Comparison of ENCODE assay signal across 33 cellular contexts in the genomic region with DNA sequence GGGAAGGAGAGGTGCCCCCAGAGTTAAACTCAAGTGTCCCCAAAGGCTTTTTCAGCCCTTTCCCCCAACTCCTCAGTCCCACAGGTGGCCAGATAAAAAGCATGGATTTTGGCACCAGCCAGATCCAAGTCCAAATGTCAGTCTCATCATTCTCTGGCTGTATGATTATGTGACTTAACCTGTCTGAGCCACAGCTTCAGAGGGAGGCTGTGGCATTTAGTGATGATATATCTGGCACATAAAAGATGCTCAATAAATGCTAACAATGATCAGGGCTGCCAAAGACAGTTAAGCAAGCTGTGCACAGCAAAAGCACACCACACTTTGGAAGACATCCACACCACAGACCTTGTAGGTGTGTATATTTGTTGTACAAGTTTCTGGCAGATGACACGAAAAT. TPM values are rescaled to one million over a fixed set of nuclear protein-coding genes. Genes with fewer than 3 reads are reported as not detected.
"Had no signal": no experiment of that assay in that cellular context is flagged by ENCODE, and none has a peak within 500 bp of the region (broad histone marks: within the 10 kb centered on the region; RNA-seq: fewer than 3 reads in every experiment).

No MANE protein-coding gene starts in this region.

- H3K36me3 Mint-ChIP-seq: activated CD4-positive, alpha-beta memory T cell treated with anti-CD3 and anti-CD28 coated beads for 36 hours; activated CD8-positive, alpha-beta memory T cell treated with anti-CD3 and anti-CD28 coated beads, Interleukin-2, amount 10 ng/mL, durations not matched to agents 7 days and 5 days; activated naive CD4-positive, alpha-beta T cell treated with anti-CD3 and anti-CD28 coated beads, Interleukin-2, amount 10 ng/mL, durations not matched to agents 7 days and 5 days; activated naive CD4-positive, alpha-beta T cell treated with anti-CD3 and anti-CD28 coated beads, Interleukin-2, amount 50 U/mL, for 72 hours; activated naive CD8-positive, alpha-beta T cell treated with anti-CD3 and anti-CD28 coated beads, Interleukin-2, amount 10 ng/mL, durations not matched to agents 7 days and 5 days had no signal

- H3K4me1 ChIP-seq: ascending aorta, gastroesophageal sphincter had no signal

- H3K9me3 ChIP-seq: ascending aorta, esophagus squamous epithelium, gastroesophageal sphincter had no signal

- H3K4me3 ChIP-seq: ascending aorta, esophagus squamous epithelium, gastroesophageal sphincter had no signal

- H3K27ac ChIP-seq: ascending aorta, brain microvascular endothelial cell, esophagus squamous epithelium, gastroesophageal sphincter had no signal

- H3K36me3 ChIP-seq: ascending aorta, brain microvascular endothelial cell, gastroesophageal sphincter had no signal

- H3K4me3 Mint-ChIP-seq: activated CD4-positive, alpha-beta memory T cell treated with anti-CD3 and anti-CD28 coated beads for 36 hours; activated CD4-positive, alpha-beta T cell treated with anti-CD3 and anti-CD28 coated beads for 36 hours; activated CD4-positive, alpha-beta T cell treated with anti-CD3 and anti-CD28 coated beads, Interleukin-2, amount 10 ng/mL, durations not matched to agents 24 days and 14 days; activated CD8-positive, alpha-beta memory T cell treated with anti-CD3 and anti-CD28 coated beads, Interleukin-2, amount 10 ng/mL, durations not matched to agents 7 days and 5 days; activated CD8-positive, alpha-beta T cell treated with anti-CD3 and anti-CD28 coated beads, Interleukin-2, amount 10 ng/mL, durations not matched to agents 7 days and 5 days; activated naive CD4-positive, alpha-beta T cell treated with anti-CD3 and anti-CD28 coated beads, Interleukin-2, amount 10 ng/mL, durations not matched to agents 7 days and 5 days; activated naive CD8-positive, alpha-beta T cell treated with anti-CD3 and anti-CD28 coated beads, Interleukin-2, amount 10 ng/mL, durations not matched to agents 7 days and 5 days; activated T-helper 1 cell treated with anti-CD3 and anti-CD28 coated beads, Interleukin-12 subunit alpha, Interleukin-12 subunit beta, Interleukin-2, Interleukin-4 antibody, amounts not matched to agents 30 ng/mL and 10 ng/mL and 1 ng/mL, durations not matched to agents 14 hours and 24 hours and 36 hours; effector memory CD8-positive, alpha-beta T cell had no signal

- H3K27me3 ChIP-seq: ascending aorta, brain microvascular endothelial cell had no signal

- H3K27ac Mint-ChIP-seq: activated CD4-positive, alpha-beta memory T cell treated with anti-CD3 and anti-CD28 coated beads for 36 hours; activated CD4-positive, alpha-beta T cell treated with anti-CD3 and anti-CD28 coated beads for 36 hours; activated CD4-positive, alpha-beta T cell treated with anti-CD3 and anti-CD28 coated beads, Interleukin-2, amount 10 ng/mL, durations not matched to agents 24 days and 14 days; activated CD8-positive, alpha-beta memory T cell treated with anti-CD3 and anti-CD28 coated beads, Interleukin-2, amount 10 ng/mL, durations not matched to agents 7 days and 5 days; activated CD8-positive, alpha-beta T cell treated with anti-CD3 and anti-CD28 coated beads, Interleukin-2, amount 10 ng/mL, durations not matched to agents 7 days and 5 days; activated naive CD4-positive, alpha-beta T cell treated with anti-CD3 and anti-CD28 coated beads, Interleukin-2, amount 10 ng/mL, durations not matched to agents 7 days and 5 days; activated naive CD8-positive, alpha-beta T cell treated with anti-CD3 and anti-CD28 coated beads, Interleukin-2, amount 10 ng/mL, durations not matched to agents 7 days and 5 days; activated T-helper 1 cell treated with anti-CD3 and anti-CD28 coated beads, Interleukin-12 subunit alpha, Interleukin-12 subunit beta, Interleukin-2, Interleukin-4 antibody, amounts not matched to agents 30 ng/mL and 10 ng/mL and 1 ng/mL, durations not matched to agents 14 hours and 24 hours and 36 hours; activated T-helper 2 cell treated with anti-CD3 and anti-CD28 coated beads, Interferon-gamma antibody, Interleukin-2, Interleukin-4, amounts not matched to agents 10 μg/mL and 5 μg/mL and 100 μg/mL, durations not matched to agents 14 hours and 24 hours and 36 hours; effector memory CD8-positive, alpha-beta T cell had no signal

- DNase-seq: activated CD4-positive, alpha-beta memory T cell treated with anti-CD3 and anti-CD28 coated beads for 36 hours; activated CD4-positive, alpha-beta T cell treated with anti-CD3 and anti-CD28 coated beads for 36 hours; activated CD4-positive, alpha-beta T cell treated with anti-CD3 and anti-CD28 coated beads, Interleukin-2, amount 10 ng/mL, durations not matched to agents 24 days and 14 days; activated CD4-positive, CD25-positive, alpha-beta regulatory T cell; activated CD4-positive, CD25-positive, alpha-beta regulatory T cell treated with anti-CD3 and anti-CD28 coated beads, Interleukin-2, amount 50 U/mL, for 72 hours; activated CD8-positive, alpha-beta memory T cell treated with anti-CD3 and anti-CD28 coated beads, Interleukin-2, amount 10 ng/mL, durations not matched to agents 7 days and 5 days; activated CD8-positive, alpha-beta memory T cell treated with anti-CD3 and anti-CD28 coated beads, Interleukin-2, amount 50 U/mL, for 4 hours; activated CD8-positive, alpha-beta T cell treated with anti-CD3 and anti-CD28 coated beads, Interleukin-2, amount 10 ng/mL, durations not matched to agents 7 days and 5 days; activated effector memory CD4-positive, alpha-beta T cell treated with anti-CD3 and anti-CD28 coated beads, Interleukin-2, amount 50 U/mL, for 16 hours; activated naive CD4-positive, alpha-beta T cell treated with anti-CD3 and anti-CD28 coated beads, Interleukin-2, amount 10 ng/mL, durations not matched to agents 7 days and 5 days; activated naive CD8-positive, alpha-beta T cell treated with anti-CD3 and anti-CD28 coated beads, Interleukin-2, amount 10 ng/mL, durations not matched to agents 7 days and 5 days; activated T-cell treated with anti-CD3 and anti-CD28 coated beads, Interleukin-2, amount 50 U/mL, for 1 hour; activated T-cell treated with anti-CD3 and anti-CD28 coated beads, Interleukin-2, amount 50 U/mL, for 48 hours; brain microvascular endothelial cell; caudate nucleus; cortex of kidney; dermis blood vessel endothelial cell; effector CD4-positive, alpha-beta T cell; effector memory CD8-positive, alpha-beta T cell; esophagus squamous epithelium; foreskin melanocyte; T-helper 2 cell had no signal

- H3K4me1 Mint-ChIP-seq: activated CD4-positive, alpha-beta T cell treated with anti-CD3 and anti-CD28 coated beads for 36 hours; activated CD4-positive, alpha-beta T cell treated with anti-CD3 and anti-CD28 coated beads, Interleukin-2, amount 10 ng/mL, durations not matched to agents 24 days and 14 days; activated CD8-positive, alpha-beta memory T cell treated with anti-CD3 and anti-CD28 coated beads, Interleukin-2, amount 10 ng/mL, durations not matched to agents 7 days and 5 days; activated naive CD4-positive, alpha-beta T cell treated with anti-CD3 and anti-CD28 coated beads, Interleukin-2, amount 10 ng/mL, durations not matched to agents 7 days and 5 days; activated naive CD8-positive, alpha-beta T cell treated with anti-CD3 and anti-CD28 coated beads, Interleukin-2, amount 10 ng/mL, durations not matched to agents 7 days and 5 days had no signal

- H3K27me3 Mint-ChIP-seq: activated CD4-positive, alpha-beta memory T cell treated with anti-CD3 and anti-CD28 coated beads for 36 hours; activated CD4-positive, alpha-beta T cell treated with anti-CD3 and anti-CD28 coated beads, Interleukin-2, amount 10 ng/mL, durations not matched to agents 24 days and 14 days had no signal

- H3K9me3 Mint-ChIP-seq: activated CD4-positive, alpha-beta memory T cell treated with anti-CD3 and anti-CD28 coated beads for 36 hours; activated CD4-positive, alpha-beta T cell treated with anti-CD3 and anti-CD28 coated beads, Interleukin-2, amount 10 ng/mL, durations not matched to agents 24 days and 14 days; activated naive CD4-positive, alpha-beta T cell treated with anti-CD3 and anti-CD28 coated beads, Interleukin-2, amount 10 ng/mL, durations not matched to agents 7 days and 5 days; activated naive CD4-positive, alpha-beta T cell treated with anti-CD3 and anti-CD28 coated beads, Interleukin-2, amount 50 U/mL, for 72 hours; activated naive CD8-positive, alpha-beta T cell treated with anti-CD3 and anti-CD28 coated beads, Interleukin-2, amount 10 ng/mL, durations not matched to agents 7 days and 5 days; activated T-helper 1 cell treated with anti-CD3 and anti-CD28 coated beads, Interleukin-12 subunit alpha, Interleukin-12 subunit beta, Interleukin-2, Interleukin-4 antibody, amounts not matched to agents 30 ng/mL and 10 ng/mL and 1 ng/mL, durations not matched to agents 14 hours and 24 hours and 36 hours; activated T-helper 2 cell treated with anti-CD3 and anti-CD28 coated beads, Interferon-gamma antibody, Interleukin-2, Interleukin-4, amounts not matched to agents 10 μg/mL and 5 μg/mL and 100 μg/mL, durations not matched to agents 14 hours and 24 hours and 36 hours; effector memory CD8-positive, alpha-beta T cell had no signal

RNA-seq across cellular contexts. Expression of a gene that starts 5.6 kb away (rescaled TPM):
- total RNA-seq: activated CD4-positive, alpha-beta memory T cell treated with anti-CD3 and anti-CD28 coated beads for 36 hours; activated CD4-positive, alpha-beta T cell treated with anti-CD3 and anti-CD28 coated beads for 36 hours; activated CD4-positive, alpha-beta T cell treated with anti-CD3 and anti-CD28 coated beads, Interleukin-2, amount 10 ng/mL, durations not matched to agents 24 days and 14 days; activated CD8-positive, alpha-beta memory T cell treated with anti-CD3 and anti-CD28 coated beads for 36 hours; activated CD8-positive, alpha-beta memory T cell treated with anti-CD3 and anti-CD28 coated beads, Interleukin-2, amount 10 ng/mL, durations not matched to agents 7 days and 5 days; activated CD8-positive, alpha-beta T cell treated with anti-CD3 and anti-CD28 coated beads, Interleukin-2, amount 10 ng/mL, durations not matched to agents 7 days and 5 days; activated naive CD4-positive, alpha-beta T cell treated with anti-CD3 and anti-CD28 coated beads, Interleukin-2, amount 50 U/mL, for 72 hours; activated naive CD8-positive, alpha-beta T cell treated with anti-CD3 and anti-CD28 coated beads, Interleukin-2, amount 10 ng/mL, durations not matched to agents 7 days and 5 days; activated T-helper 1 cell treated with anti-CD3 and anti-CD28 coated beads, Interleukin-12 subunit alpha, Interleukin-12 subunit beta, Interleukin-2, Interleukin-4 antibody, amounts not matched to agents 30 ng/mL and 10 ng/mL and 1 ng/mL, durations not matched to agents 14 hours and 24 hours and 36 hours; activated T-helper 2 cell treated with anti-CD3 and anti-CD28 coated beads, Interferon-gamma antibody, Interleukin-2, Interleukin-4, amounts not matched to agents 10 μg/mL and 5 μg/mL and 100 μg/mL, durations not matched to agents 14 hours and 24 hours and 36 hours; ascending aorta; chondrocyte; dermis blood vessel endothelial cell; fibroblast of lung; fibroblast of villous mesenchyme; glomerular endothelial cell; T-helper 1 cell treated with Interleukin-12 subunit alpha and Interleukin-12 subunit beta and Interleukin-4 antibody, amounts not matched to agents 30 ng/mL and 1 ng/mL, for 36 hours had no signal
- polyA plus RNA-seq: fibroblast of lung had no signal

RNA-seq across cellular contexts. Expression of a gene that starts 38.3 kb away (rescaled TPM):
- total RNA-seq: activated CD4-positive, alpha-beta memory T cell treated with anti-CD3 and anti-CD28 coated beads for 36 hours; activated CD4-positive, alpha-beta T cell treated with anti-CD3 and anti-CD28 coated beads for 36 hours; activated CD4-positive, alpha-beta T cell treated with anti-CD3 and anti-CD28 coated beads, Interleukin-2, amount 10 ng/mL, durations not matched to agents 24 days and 14 days; activated CD8-positive, alpha-beta memory T cell treated with anti-CD3 and anti-CD28 coated beads for 36 hours; activated CD8-positive, alpha-beta memory T cell treated with anti-CD3 and anti-CD28 coated beads, Interleukin-2, amount 10 ng/mL, durations not matched to agents 7 days and 5 days; activated CD8-positive, alpha-beta T cell treated with anti-CD3 and anti-CD28 coated beads, Interleukin-2, amount 10 ng/mL, durations not matched to agents 7 days and 5 days; activated naive CD4-positive, alpha-beta T cell treated with anti-CD3 and anti-CD28 coated beads, Interleukin-2, amount 50 U/mL, for 72 hours; activated naive CD8-positive, alpha-beta T cell treated with anti-CD3 and anti-CD28 coated beads, Interleukin-2, amount 10 ng/mL, durations not matched to agents 7 days and 5 days; activated T-helper 1 cell treated with anti-CD3 and anti-CD28 coated beads, Interleukin-12 subunit alpha, Interleukin-12 subunit beta, Interleukin-2, Interleukin-4 antibody, amounts not matched to agents 30 ng/mL and 10 ng/mL and 1 ng/mL, durations not matched to agents 14 hours and 24 hours and 36 hours; activated T-helper 2 cell treated with anti-CD3 and anti-CD28 coated beads, Interferon-gamma antibody, Interleukin-2, Interleukin-4, amounts not matched to agents 10 μg/mL and 5 μg/mL and 100 μg/mL, durations not matched to agents 14 hours and 24 hours and 36 hours; ascending aorta; fibroblast of lung; T-helper 1 cell treated with Interleukin-12 subunit alpha and Interleukin-12 subunit beta and Interleukin-4 antibody, amounts not matched to agents 30 ng/mL and 1 ng/mL, for 36 hours had no signal
- polyA plus RNA-seq: fibroblast of lung had no signal
